Comparison of ENCODE assay signal across 8 cellular contexts in the genomic region with DNA sequence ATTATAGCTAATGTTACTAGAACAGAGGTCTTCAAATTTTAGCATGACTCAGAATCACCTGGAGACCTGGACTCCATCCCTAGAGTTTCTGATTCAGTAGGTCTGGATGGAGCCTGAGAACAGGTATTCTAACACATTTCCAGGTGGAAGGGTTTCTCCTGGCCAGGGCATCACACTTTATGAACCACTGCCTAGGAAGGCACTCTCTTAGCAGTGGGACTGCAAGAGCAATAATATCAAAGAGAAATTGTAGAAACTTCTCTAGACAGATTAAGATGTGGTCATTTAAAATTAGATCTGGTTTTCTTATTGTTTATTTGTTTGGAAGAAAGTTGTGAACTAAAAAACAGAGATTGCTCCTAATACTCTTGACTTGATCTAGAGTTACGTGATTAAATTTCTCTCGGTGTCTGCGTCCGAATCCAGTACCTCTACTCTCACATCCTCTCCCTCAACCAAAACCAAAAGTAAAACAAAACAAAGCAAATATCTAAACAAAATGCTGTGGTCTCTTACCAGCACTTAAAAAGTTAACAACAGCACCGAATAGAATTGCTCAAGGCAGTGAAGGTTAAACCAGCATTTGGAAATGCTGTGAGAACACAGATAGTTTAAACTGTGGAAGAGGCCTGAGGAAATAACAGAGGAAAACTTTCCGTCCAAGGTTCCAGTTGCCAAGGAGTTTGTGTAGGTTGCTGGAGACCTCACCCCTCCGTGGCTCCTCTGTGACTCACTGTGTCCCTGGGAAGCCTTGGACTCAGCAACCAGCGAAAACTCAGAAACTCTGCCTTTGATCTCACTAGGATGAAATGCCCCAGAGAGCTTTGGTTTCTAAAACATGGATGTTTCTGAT.
DNase-seq lines count a peak whose midpoint lies in the region; ATAC-seq and TF ChIP-seq lines count a peak whose summit lies in the region.

No MANE protein-coding gene starts in this region.

- H3K4me3 ChIP-seq in GM23338: no peak overlapping the region
- H3K4me3 ChIP-seq in tibial nerve: peak overlapping the region in 1 of 4 donors; percentile 24
- no peak overlapping the region for H3K4me3 ChIP-seq in CD8-positive, alpha-beta T cell (ENCODE audit: low read depth, low read length)

- H3K9me2 ChIP-seq in GM23338 (ENCODE audit: insufficient read depth): peaks cover 6% of the 10 kb centered on the region; the same call in 1 of the 2 replicates

- H3K9me3 ChIP-seq in tibial nerve: no peaks in the 10 kb centered on the region
- H3K9me3 ChIP-seq in CD8-positive, alpha-beta T cell (ENCODE audit: low read length): no peaks in the 10 kb centered on the region

- peak overlapping the region; percentile 30; the same call in 1 of the 2 replicates for H3K27ac Mint-ChIP-seq in GM23338
- no peak overlapping the region for H3K27ac Mint-ChIP-seq in CD8-positive, alpha-beta T cell
- H3K27ac Mint-ChIP-seq in activated naive CD8-positive, alpha-beta T cell treated with anti-CD3 and anti-CD28 coated beads, Interleukin-2, amount 50 U/mL, for 24 hours: no peak overlapping the region

- peaks cover 2% of the 10 kb centered on the region for H3K27me3 Mint-ChIP-seq in GM23338 (ENCODE audit: insufficient read depth, low read depth, poor library complexity)
- H3K27me3 Mint-ChIP-seq in CD8-positive, alpha-beta T cell (ENCODE audit: low read depth): peaks cover 11% of the 10 kb centered on the region
- H3K27me3 Mint-ChIP-seq in activated naive CD8-positive, alpha-beta T cell treated with anti-CD3 and anti-CD28 coated beads, Interleukin-2, amount 50 U/mL, for 24 hours: peaks cover 11% of the 10 kb centered on the region

- no peak overlapping the region for H3K4me2 ChIP-seq in GM23338

- H3K36me3 ChIP-seq in GM23338 (ENCODE audit: insufficient read depth): no peaks in the 10 kb centered on the region
- no peaks in the 10 kb centered on the region for H3K36me3 ChIP-seq in tibial nerve
- no peaks in the 10 kb centered on the region for H3K36me3 ChIP-seq in CD8-positive, alpha-beta T cell (ENCODE audit: insufficient read depth, low read length)

- no peak for TF ChIP-seq CTCF in GM23338 (conservative IDR thresholded peaks at IDR 0.05; ENCODE audit: low read depth in 2 of 2)
- TF ChIP-seq CTCF in tibial nerve (IDR thresholded peaks at IDR 0.05): no peak
- no peak for TF ChIP-seq CTCF in CD8-positive, alpha-beta T cell (IDR thresholded peaks at IDR 0.05)

- peak overlapping the region; percentile 84 for H2AFZ ChIP-seq in GM23338

- peaks cover 6% of the 10 kb centered on the region; the same call in 2 of the 3 replicates for H3K4me1 Mint-ChIP-seq in GM23338
- no peaks in the 10 kb centered on the region for H3K4me1 Mint-ChIP-seq in CD8-positive, alpha-beta T cell (ENCODE audit: low read depth)
- peaks cover 7% of the 10 kb centered on the region for H3K4me1 Mint-ChIP-seq in activated naive CD8-positive, alpha-beta T cell treated with anti-CD3 and anti-CD28 coated beads, Interleukin-2, amount 50 U/mL, for 24 hours

- H3K27ac ChIP-seq in GM23338 (ENCODE audit: low read depth): no peak overlapping the region
- H3K27ac ChIP-seq in tibial nerve: peak overlapping the region in 3 of 4 donors; percentile 41 to 80 (median 68)
- no peak overlapping the region for H3K27ac ChIP-seq in CD8-positive, alpha-beta T cell (ENCODE audit: low read depth, low read length)

- intact Hi-C loops in CD8-positive, alpha-beta T cell (cut with DNase I, micrococcal nuclease): no loop called here

- peak; percentile 23; the same call in 1 of the 3 replicates for ATAC-seq in GM23338
- peak; percentile 26 for ATAC-seq in left lobe of liver
- ATAC-seq in CD8-positive, alpha-beta T cell: no peak
- ATAC-seq in activated naive CD8-positive, alpha-beta T cell treated with anti-CD3 and anti-CD28 coated beads, Interleukin-2, amount 50 U/mL, for 24 hours: no peak

- no peak for TF ChIP-seq POLR2A in tibial nerve (IDR thresholded peaks at IDR 0.05)

- TF ChIP-seq EP300 in tibial nerve (IDR thresholded peaks at IDR 0.05): peak in 1 of 2 donors; percentile 20

- no peaks in the 10 kb centered on the region for H3K36me3 Mint-ChIP-seq in GM23338 (ENCODE audit: low read depth)
- H3K36me3 Mint-ChIP-seq in CD8-positive, alpha-beta T cell: no peaks in the 10 kb centered on the region
- H3K36me3 Mint-ChIP-seq in activated naive CD8-positive, alpha-beta T cell treated with anti-CD3 and anti-CD28 coated beads, Interleukin-2, amount 50 U/mL, for 24 hours (ENCODE audit: low read depth): no peaks in the 10 kb centered on the region

- H4K20me1 ChIP-seq in GM23338 (replicated peaks; ENCODE audit: insufficient read depth): no peaks in the 10 kb centered on the region

- DNase-seq in GM23338 (ENCODE audit: low spot score) (no peak), amniotic epithelial cell (ENCODE audit: low read depth) (peak; percentile 82), left lobe of liver (ENCODE audit: low spot score) (no peak), tibial nerve (ENCODE audit: low spot score in 2 of 2) (peak in 1 of 2 donors; percentile 31), NCI-H2196 (lab: John Stamatoyannopoulos, UW; ENCODE audit: unreplicated experiment) (no peak)
- no peak for DNase-seq in CD8-positive, alpha-beta T cell
- DNase-seq in activated T-cell treated with anti-CD3 and anti-CD28 coated beads, Interleukin-2, amount 50 U/mL, for 1 hour: no peak
- DNase-seq in activated naive CD8-positive, alpha-beta T cell treated with anti-CD3 and anti-CD28 coated beads, Interleukin-2, amount 50 U/mL, for 24 hours: no peak

- CTCF ChIA-PET in CD8-positive, alpha-beta T cell (lab: Charles Lee): no interaction called here

- H3K79me2 ChIP-seq in GM23338 (replicated peaks; ENCODE audit: insufficient read depth): no peaks in the 10 kb centered on the region

- H3F3A ChIP-seq in GM23338 (replicated peaks; ENCODE audit: low read depth): no peaks in the 10 kb centered on the region

- POLR2A ChIA-PET in CD8-positive, alpha-beta T cell (lab: Charles Lee): no interaction called here

- H3K9me3 Mint-ChIP-seq in GM23338: no peaks in the 10 kb centered on the region
- H3K9me3 Mint-ChIP-seq in CD8-positive, alpha-beta T cell: no peaks in the 10 kb centered on the region
- no peaks in the 10 kb centered on the region for H3K9me3 Mint-ChIP-seq in activated naive CD8-positive, alpha-beta T cell treated with anti-CD3 and anti-CD28 coated beads, Interleukin-2, amount 50 U/mL, for 24 hours

- no peaks in the 10 kb centered on the region for H3K27me3 ChIP-seq in GM23338 (ENCODE audit: insufficient read depth)
- H3K27me3 ChIP-seq in tibial nerve: no peaks in the 10 kb centered on the region
- H3K27me3 ChIP-seq in CD8-positive, alpha-beta T cell (ENCODE audit: insufficient read depth, low read length): no peaks in the 10 kb centered on the region

- WGBS in tibial nerve, 2 donors: 34 to 37% methylated on average over 8 of the region's 8 CpGs

- no peaks in the 10 kb centered on the region for H3K4me1 ChIP-seq in GM23338 (ENCODE audit: insufficient read depth)
- peaks cover 0 to 21% (median 1%) of the 10 kb centered on the region in 4 donors for H3K4me1 ChIP-seq in tibial nerve
- H3K4me1 ChIP-seq in CD8-positive, alpha-beta T cell (ENCODE audit: insufficient read depth, low read length): no peaks in the 10 kb centered on the region

- no peak overlapping the region for H3K4me3 Mint-ChIP-seq in GM23338
- no peak overlapping the region for H3K4me3 Mint-ChIP-seq in CD8-positive, alpha-beta T cell
- H3K4me3 Mint-ChIP-seq in activated naive CD8-positive, alpha-beta T cell treated with anti-CD3 and anti-CD28 coated beads, Interleukin-2, amount 50 U/mL, for 24 hours: no peak overlapping the region

TF ChIP-seq in GM23338, 12 proteins besides CTCF, POLR2A, EP300 and RAD21:
- TF ChIP-seq, protein P1, sequence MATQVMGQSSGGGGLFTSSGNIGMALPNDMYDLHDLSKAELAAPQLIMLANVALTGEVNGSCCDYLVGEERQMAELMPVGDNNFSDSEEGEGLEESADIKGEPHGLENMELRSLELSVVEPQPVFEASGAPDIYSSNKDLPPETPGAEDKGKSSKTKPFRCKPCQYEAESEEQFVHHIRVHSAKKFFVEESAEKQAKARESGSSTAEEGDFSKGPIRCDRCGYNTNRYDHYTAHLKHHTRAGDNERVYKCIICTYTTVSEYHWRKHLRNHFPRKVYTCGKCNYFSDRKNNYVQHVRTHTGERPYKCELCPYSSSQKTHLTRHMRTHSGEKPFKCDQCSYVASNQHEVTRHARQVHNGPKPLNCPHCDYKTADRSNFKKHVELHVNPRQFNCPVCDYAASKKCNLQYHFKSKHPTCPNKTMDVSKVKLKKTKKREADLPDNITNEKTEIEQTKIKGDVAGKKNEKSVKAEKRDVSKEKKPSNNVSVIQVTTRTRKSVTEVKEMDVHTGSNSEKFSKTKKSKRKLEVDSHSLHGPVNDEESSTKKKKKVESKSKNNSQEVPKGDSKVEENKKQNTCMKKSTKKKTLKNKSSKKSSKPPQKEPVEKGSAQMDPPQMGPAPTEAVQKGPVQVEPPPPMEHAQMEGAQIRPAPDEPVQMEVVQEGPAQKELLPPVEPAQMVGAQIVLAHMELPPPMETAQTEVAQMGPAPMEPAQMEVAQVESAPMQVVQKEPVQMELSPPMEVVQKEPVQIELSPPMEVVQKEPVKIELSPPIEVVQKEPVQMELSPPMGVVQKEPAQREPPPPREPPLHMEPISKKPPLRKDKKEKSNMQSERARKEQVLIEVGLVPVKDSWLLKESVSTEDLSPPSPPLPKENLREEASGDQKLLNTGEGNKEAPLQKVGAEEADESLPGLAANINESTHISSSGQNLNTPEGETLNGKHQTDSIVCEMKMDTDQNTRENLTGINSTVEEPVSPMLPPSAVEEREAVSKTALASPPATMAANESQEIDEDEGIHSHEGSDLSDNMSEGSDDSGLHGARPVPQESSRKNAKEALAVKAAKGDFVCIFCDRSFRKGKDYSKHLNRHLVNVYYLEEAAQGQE (IDR thresholded peaks at IDR 0.05; ENCODE audit: unreplicated experiment): no peak
- TF ChIP-seq EZH2 (IDR thresholded peaks at IDR 0.05; ENCODE audit: low read depth, unreplicated experiment): no peak
- TF ChIP-seq NANOG (IDR thresholded peaks at IDR 0.05; ENCODE audit: borderline replicate concordance): no peak
- TF ChIP-seq EZH2phosphoT487 (IDR thresholded peaks at IDR 0.05; ENCODE audit: unreplicated experiment): no peak
- TF ChIP-seq CREB1 (CRISPR knock-in tag; IDR thresholded peaks at IDR 0.05; ENCODE audit: low read depth): no peak
- no peak for TF ChIP-seq STAT1 (IDR thresholded peaks at IDR 0.05; ENCODE audit: unreplicated experiment)
- TF ChIP-seq ZNF331 (CRISPR knock-in tag; IDR thresholded peaks at IDR 0.05; ENCODE audit: low read depth): no peak
- no peak for TF ChIP-seq JUNB (IDR thresholded peaks at IDR 0.05; ENCODE audit: unreplicated experiment)

Comparison
In these comparisons a context has a peak if more than half of its experiments do, and no peak if none do; other contexts are left out.
1. ATAC-seq: peak in GM23338 (single experiment) and left lobe of liver (single experiment); none in CD8-positive, alpha-beta T cell (single experiment) and activated naive CD8-positive, alpha-beta T cell treated with anti-CD3 and anti-CD28 coated beads, Interleukin-2, amount 50 U/mL, for 24 hours (single experiment).
2. H3K27ac ChIP-seq: peak in tibial nerve (3 of 4); none in GM23338 (single experiment) and CD8-positive, alpha-beta T cell (single experiment).